ENCODE assay signal across 23 cellular contexts in the genomic region with DNA sequence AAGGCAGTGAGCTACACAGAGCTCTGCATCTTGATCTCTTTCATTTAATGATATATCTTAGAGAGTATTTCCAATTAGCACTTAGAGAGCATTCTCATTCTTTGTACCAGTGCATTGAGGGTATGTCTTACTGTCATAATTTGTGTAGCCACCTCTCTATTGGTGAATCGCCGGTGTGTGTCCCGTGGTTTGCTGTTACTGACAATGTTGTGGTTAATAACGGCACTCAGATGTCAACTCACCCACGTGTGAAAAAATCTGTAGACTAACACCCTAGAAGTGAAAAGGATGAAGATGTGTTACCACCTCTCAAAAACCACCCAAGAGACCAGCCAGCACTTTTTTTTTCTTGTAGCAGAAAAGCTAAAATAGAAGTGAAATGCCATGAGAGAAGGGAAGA. TPM values are rescaled to one million over a fixed set of nuclear protein-coding genes. Genes with fewer than 3 reads are reported as not detected.
A peak's percentile ranks its signal among the peaks of the same experiment; 100 is the strongest.
DNase-seq lines count a peak whose midpoint lies in the region; ATAC-seq and TF ChIP-seq lines count a peak whose summit lies in the region.
"Had no signal": no experiment of that assay in that cellular context is flagged by ENCODE, and none has a peak within 500 bp of the region (broad histone marks: within the 10 kb centered on the region; RNA-seq: fewer than 3 reads in every experiment).

No MANE protein-coding gene starts in this region.

- H3K79me2 ChIP-seq in DOHH2 (ENCODE audit: control insufficient read depth, low read length) = no peaks in the 10 kb centered on the region

- no peak overlapping the region for H3K27ac ChIP-seq in DOHH2 (ENCODE audit: low read depth, low read length)
- no peak overlapping the region for H3K27ac ChIP-seq in esophagus muscularis mucosa (replicated peaks in 1 of 4)
- no peak overlapping the region for H3K27ac ChIP-seq in CD8-positive, alpha-beta T cell (ENCODE audit: low read depth, low read length)
- H3K27ac ChIP-seq: A549, KMS-11 had no signal

- no peak overlapping the region for H3K4me3 Mint-ChIP-seq in stimulated activated naive B cell treated with anti-CD40 and anti-IgM and Interleukin-4, amounts not matched to agents 10 μg/mL and 1 μg/mL and 100 μg/mL, for 72 hours
- no peak overlapping the region for H3K4me3 Mint-ChIP-seq in CD8-positive, alpha-beta T cell
- H3K4me3 Mint-ChIP-seq: CD4-positive, alpha-beta T cell; GM23338 had no signal

- peak; percentile 44 for ATAC-seq in GM18907 (IDR thresholded peaks at IDR 0.05; ENCODE audit: unreplicated experiment)
- ATAC-seq in stimulated activated naive B cell treated with anti-CD40 and anti-IgM and Interleukin-4, amounts not matched to agents 10 μg/mL and 1 μg/mL and 100 μg/mL, for 72 hours (replicated peaks) = peak; percentile 68 to 70
- ATAC-seq in CD8-positive, alpha-beta T cell = no peak
- ATAC-seq: A549, GM23338, Right ventricle myocardium inferior had no signal

- POLR2A ChIA-PET in CD8-positive, alpha-beta T cell (lab: Charles Lee) = no interaction called here

- CTCF ChIA-PET in CD8-positive, alpha-beta T cell (lab: Charles Lee) = interaction anchor here (1.5 kb wide), 1 partner anchor 36 kb away, joined by 3 read pairs; no protein-coding TSS in a partner anchor

- H3K9me3 ChIP-seq in DOHH2 (ENCODE audit: control insufficient read depth, insufficient read depth, low read length) (no peaks in the 10 kb centered on the region), esophagus muscularis mucosa (no peaks in the 10 kb centered on the region)
- no peaks in the 10 kb centered on the region for H3K9me3 ChIP-seq in CD8-positive, alpha-beta T cell (ENCODE audit: low read length)
- H3K9me3 ChIP-seq: A549, BE2C had no signal

- no peak for TF ChIP-seq EP300 in esophagus muscularis mucosa (IDR thresholded peaks at IDR 0.05)

- peaks cover 12 to 14% of the 10 kb centered on the region in 2 donors for H3K4me1 Mint-ChIP-seq in stimulated activated naive B cell treated with anti-CD40 and anti-IgM and Interleukin-4, amounts not matched to agents 10 μg/mL and 1 μg/mL and 100 μg/mL, for 72 hours
- peaks cover 4% of the 10 kb centered on the region for H3K4me1 Mint-ChIP-seq in CD8-positive, alpha-beta T cell (ENCODE audit: low read depth)

- intact Hi-C loops in esophagus muscularis mucosa (cut with DNase I) = no loop called here
- intact Hi-C loops in CD8-positive, alpha-beta T cell (cut with DNase I, micrococcal nuclease) = no loop called here

- TF ChIP-seq CTCF in DOHH2 (IDR thresholded peaks at IDR 0.05; ENCODE audit: low read depth, low read length, poor library complexity, severe bottlenecking) = no peak
- no peak for TF ChIP-seq CTCF in esophagus muscularis mucosa (IDR thresholded peaks at IDR 0.05)
- no peak for TF ChIP-seq CTCF in CD8-positive, alpha-beta T cell (IDR thresholded peaks at IDR 0.05)

- peak; percentile 47 for DNase-seq in esophagus muscularis mucosa (ENCODE audit: extremely low spot score)
- DNase-seq in stimulated activated naive B cell treated with anti-CD40 and anti-IgM and Interleukin-4, amounts not matched to agents 10 μg/mL and 1 μg/mL and 100 μg/mL, for 72 hours = no peak
- DNase-seq in CD8-positive, alpha-beta T cell = no peak
- no peak for DNase-seq in activated effector memory CD4-positive, alpha-beta T cell treated with anti-CD3 and anti-CD28 coated beads, Interleukin-2, amount 50 U/mL, for 16 hours
- no peak for DNase-seq in GOT3 (lab: John Stamatoyannopoulos, UW)
- DNase-seq: BE2C; CD4-positive, alpha-beta T cell; DND-41; HCEC 1CT; IMR-90; NCI-H1417; NCI-H187; NCI-H69 had no signal

- H3K36me3 ChIP-seq in DOHH2 (ENCODE audit: control insufficient read depth, low read length) = no peaks in the 10 kb centered on the region
- no peaks in the 10 kb centered on the region for H3K36me3 ChIP-seq in esophagus muscularis mucosa
- H3K36me3 ChIP-seq in CD8-positive, alpha-beta T cell (ENCODE audit: insufficient read depth, low read length) = no peaks in the 10 kb centered on the region
- H3K36me3 ChIP-seq: BE2C had no signal

- H4K20me1 ChIP-seq in DOHH2 (ENCODE audit: control insufficient read depth, insufficient read depth, low read depth, low read length) = no peaks in the 10 kb centered on the region

- H3K27me3 Mint-ChIP-seq in stimulated activated naive B cell treated with anti-CD40 and anti-IgM and Interleukin-4, amounts not matched to agents 10 μg/mL and 1 μg/mL and 100 μg/mL, for 72 hours = peaks cover 0 to 25% of the 10 kb centered on the region in 2 donors
- H3K27me3 Mint-ChIP-seq in CD8-positive, alpha-beta T cell (ENCODE audit: low read depth) = peaks cover 23% of the 10 kb centered on the region

- H3K36me3 Mint-ChIP-seq in stimulated activated naive B cell treated with anti-CD40 and anti-IgM and Interleukin-4, amounts not matched to agents 10 μg/mL and 1 μg/mL and 100 μg/mL, for 72 hours = peaks cover 0 to under 1% of the 10 kb centered on the region in 2 donors
- no peaks in the 10 kb centered on the region for H3K36me3 Mint-ChIP-seq in CD8-positive, alpha-beta T cell

- H3K9me3 Mint-ChIP-seq in stimulated activated naive B cell treated with anti-CD40 and anti-IgM and Interleukin-4, amounts not matched to agents 10 μg/mL and 1 μg/mL and 100 μg/mL, for 72 hours = peaks cover 0 to under 1% of the 10 kb centered on the region in 2 donors
- no peaks in the 10 kb centered on the region for H3K9me3 Mint-ChIP-seq in CD8-positive, alpha-beta T cell
- H3K9me3 Mint-ChIP-seq: CD4-positive, alpha-beta T cell had no signal

- no peak overlapping the region for H3K27ac Mint-ChIP-seq in stimulated activated naive B cell treated with anti-CD40 and anti-IgM and Interleukin-4, amounts not matched to agents 10 μg/mL and 1 μg/mL and 100 μg/mL, for 72 hours
- H3K27ac Mint-ChIP-seq in CD8-positive, alpha-beta T cell = no peak overlapping the region
- H3K27ac Mint-ChIP-seq: CD4-positive, alpha-beta T cell; GM23338 had no signal

- TF ChIP-seq POLR2A in esophagus muscularis mucosa (IDR thresholded peaks at IDR 0.05; ENCODE audit: low read depth) = no peak

- H3K27me3 ChIP-seq in DOHH2 (ENCODE audit: control insufficient read depth, low read length) (0 out of 2 replicates have a peak, but pooled peaks cover 2% of the 10 kb centered on the region), esophagus muscularis mucosa (peaks cover 0 to 24% (median 0%) of the 10 kb centered on the region in 4 donors)
- no peaks in the 10 kb centered on the region for H3K27me3 ChIP-seq in CD8-positive, alpha-beta T cell (ENCODE audit: insufficient read depth, low read length)
- H3K27me3 ChIP-seq: BE2C had no signal

- 83% methylated on average over 5 of the region's 5 CpGs for WGBS in esophagus muscularis mucosa

- H3K4me3 ChIP-seq in DOHH2 (ENCODE audit: low read length) = no peak overlapping the region
- H3K4me3 ChIP-seq in esophagus muscularis mucosa = no peak overlapping the region
- H3K4me3 ChIP-seq in CD8-positive, alpha-beta T cell (ENCODE audit: low read depth, low read length) = no peak overlapping the region
- H3K4me3 ChIP-seq: A549, GM23338 had no signal

- no peaks in the 10 kb centered on the region for H3F3A ChIP-seq in DOHH2 (ENCODE audit: control insufficient read depth, insufficient read depth)

- peaks cover 17% of the 10 kb centered on the region for H3K4me1 ChIP-seq in DOHH2 (ENCODE audit: control insufficient read depth, low read length)
- H3K4me1 ChIP-seq in esophagus muscularis mucosa = no peaks in the 10 kb centered on the region
- peaks cover 5% of the 10 kb centered on the region for H3K4me1 ChIP-seq in CD8-positive, alpha-beta T cell (ENCODE audit: insufficient read depth, low read length)
- H3K4me1 ChIP-seq: A549, BE2C had no signal

- peak overlapping the region; percentile 45 for H3K4me2 ChIP-seq in DOHH2 (ENCODE audit: low read length)
- H3K4me2 ChIP-seq: A549, GM23338, KMS-11 had no signal

- no peaks in the 10 kb centered on the region for H3K9me2 ChIP-seq in DOHH2 (replicated peaks; ENCODE audit: control insufficient read depth, low read length)

RNA-seq across cellular contexts. Expression of gene TEX51, which starts 37.1 kb away (rescaled TPM):
- not detected for total RNA-seq in esophagus muscularis mucosa
- total RNA-seq in CD8-positive, alpha-beta T cell = not detected
- total RNA-seq: CD4-positive, alpha-beta T cell; G401; GM23338; IMR-90; NCI-H460; Right ventricle myocardium inferior; SK-MEL-5; T-helper 1 cell treated with Interleukin-12 subunit alpha and Interleukin-12 subunit beta and Interleukin-4 antibody, amounts not matched to agents 30 ng/mL and 1 ng/mL, for 36 hours had no signal
